Comparison of ENCODE assay signal across 17 cellular contexts in genomic region chr22:30572840-30573593, GRCh38. TPM values are rescaled to one million over a fixed set of nuclear protein-coding genes. Genes with fewer than 3 reads are reported as not detected.
DNase-seq lines count a peak whose midpoint lies in the region; ATAC-seq and TF ChIP-seq lines count a peak whose summit lies in the region.
"Had no signal": no experiment of that assay in that cellular context is flagged by ENCODE, and none has a peak within 500 bp of the region (broad histone marks: within the 10 kb centered on the region; RNA-seq: fewer than 3 reads in every experiment).

No MANE protein-coding gene starts in this region.

- intact Hi-C loops in Panc1 (cut with micrococcal nuclease; ENCODE audit: unreplicated experiment) = no loop called here

- H3K9me3 Mint-ChIP-seq in glutamatergic neuron (ENCODE audit: unreplicated experiment) (peaks cover 4% of the 10 kb centered on the region), immature natural killer cell (no peaks in the 10 kb centered on the region)
- H3K9me3 Mint-ChIP-seq: stimulated activated memory B cell treated with anti-CD40 and anti-IgM and Interleukin-4, amounts not matched to agents 10 μg/mL and 1 μg/mL and 100 μg/mL, for 72 hours had no signal

- peaks cover 5% of the 10 kb centered on the region for H3K4me1 Mint-ChIP-seq in glutamatergic neuron (ENCODE audit: low read depth, unreplicated experiment)
- H3K4me1 Mint-ChIP-seq in immature natural killer cell = peaks cover 0 to 1% of the 10 kb centered on the region in 2 donors
- H3K4me1 Mint-ChIP-seq: stimulated activated memory B cell treated with anti-CD40 and anti-IgM and Interleukin-4, amounts not matched to agents 10 μg/mL and 1 μg/mL and 100 μg/mL, for 72 hours had no signal

- H3K27me3 Mint-ChIP-seq in glutamatergic neuron (ENCODE audit: unreplicated experiment) (peaks cover 7% of the 10 kb centered on the region), immature natural killer cell (ENCODE audit: low read depth in 3 of 3) (peaks cover 0 to 4% (median 2%) of the 10 kb centered on the region in 3 donors)

- H3K36me3 ChIP-seq in Panc1 (ENCODE audit: control insufficient read depth, insufficient read depth, low read length) = 0 out of 2 replicates have a peak, but pooled peaks cover 2% of the 10 kb centered on the region

- TF ChIP-seq CTCF in Panc1 (IDR thresholded peaks at IDR 0.05) (no peak), glutamatergic neuron (IDR thresholded peaks at IDR 0.05; ENCODE audit: partially characterized antibody, unreplicated experiment) (no peak)

- H3K4me3 Mint-ChIP-seq in glutamatergic neuron (ENCODE audit: unreplicated experiment) = peak overlapping the region; percentile 34
- no peak overlapping the region for H3K4me3 Mint-ChIP-seq in immature natural killer cell
- H3K4me3 Mint-ChIP-seq: activated CD8-positive, alpha-beta T cell treated with anti-CD3 and anti-CD28 coated beads, Interleukin-2, amount 10 ng/mL, durations not matched to agents 7 days and 5 days; stimulated activated memory B cell treated with anti-CD40 and anti-IgM and Interleukin-4, amounts not matched to agents 10 μg/mL and 1 μg/mL and 100 μg/mL, for 72 hours had no signal

- peaks cover 11% of the 10 kb centered on the region for H3K4me1 ChIP-seq in Panc1 (ENCODE audit: control insufficient read depth, insufficient read depth, low read length)

- in situ Hi-C loops in Panc1 (cut with HindIII; ENCODE audit: low pct_unique_long_range_greater_than_20kb, low sequenced_read_pairs) = no loop called here

- peak; percentile 83 for DNase-seq in Ammon's horn (ENCODE audit: low spot score)
- DNase-seq in Panc1 (ENCODE audit: low read depth, low spot score) = no peak
- peak; percentile 60 for DNase-seq in glutamatergic neuron
- DNase-seq in nucleus accumbens (lab: John Stamatoyannopoulos, UW) = peak in 51 of 56 donors; percentile 7 to 76 (median 53)
- DNase-seq in islet precursor cell = no peak
- no peak for DNase-seq in immature natural killer cell
- DNase-seq: activated CD8-positive, alpha-beta T cell treated with anti-CD3 and anti-CD28 coated beads, Interleukin-2, amount 10 ng/mL, durations not matched to agents 7 days and 5 days; activated naive CD4-positive, alpha-beta T cell; cerebellar nuclear complex; NCI-H2227 treated with DMSO at 0.1 percent for 48 hours; stimulated activated CD4-positive, alpha-beta T cell treated with anti-CD3 and anti-CD28 coated beads, Interleukin-2, amount 100 ng/mL, for 48 hours had no signal

- ATAC-seq in Panc1 (0 out of 2 replicates have a peak, but pooled peaks have one; percentile 26), HG03342 (IDR thresholded peaks at IDR 0.05; ENCODE audit: unreplicated experiment) (no peak), GM21360 (IDR thresholded peaks at IDR 0.05; ENCODE audit: unreplicated experiment) (no peak)
- ATAC-seq: activated CD8-positive, alpha-beta T cell treated with anti-CD3 and anti-CD28 coated beads, Interleukin-2, amount 10 ng/mL, durations not matched to agents 7 days and 5 days; left ventricle myocardium superior; stimulated activated memory B cell treated with anti-CD40 and anti-IgM and Interleukin-4, amounts not matched to agents 10 μg/mL and 1 μg/mL and 100 μg/mL, for 72 hours had no signal

- no peaks in the 10 kb centered on the region for H3K9me3 ChIP-seq in Panc1 (ENCODE audit: control insufficient read depth, insufficient read depth, low read depth, low read length)

- H3K36me3 Mint-ChIP-seq in glutamatergic neuron (ENCODE audit: unreplicated experiment) = no peaks in the 10 kb centered on the region
- H3K36me3 Mint-ChIP-seq in immature natural killer cell = peaks cover 9 to 23% (median 10%) of the 10 kb centered on the region in 3 donors

- CTCF ChIA-PET in Panc1 (lab: Charles Lee) = no interaction called here

- no peak overlapping the region for H3K4me3 ChIP-seq in Panc1 (ENCODE audit: low read depth in 2 of 2, low read length in 2 of 2)

- POLR2A ChIA-PET in Panc1 (lab: Charles Lee) = no interaction called here

- H3K27ac ChIP-seq in Panc1 (ENCODE audit: low read length) = no peak overlapping the region
- H3K27ac ChIP-seq: RWPE1 had no signal

- no peaks in the 10 kb centered on the region for H3K27me3 ChIP-seq in Panc1 (ENCODE audit: control insufficient read depth, insufficient read depth, low read length)

- no peak overlapping the region for H3K27ac Mint-ChIP-seq in glutamatergic neuron (ENCODE audit: unreplicated experiment)
- H3K27ac Mint-ChIP-seq in immature natural killer cell = no peak overlapping the region
- H3K27ac Mint-ChIP-seq: activated CD8-positive, alpha-beta T cell treated with anti-CD3 and anti-CD28 coated beads, Interleukin-2, amount 10 ng/mL, durations not matched to agents 7 days and 5 days; stimulated activated memory B cell treated with anti-CD40 and anti-IgM and Interleukin-4, amounts not matched to agents 10 μg/mL and 1 μg/mL and 100 μg/mL, for 72 hours had no signal

- no TSS peak for BruUV-seq in Panc1 (replicated peaks; lab: Mats Ljungman, UMichigan)

RNA-seq across cellular contexts. Expression of gene GAL3ST1, which starts 1.4 kb away (rescaled TPM):
- total RNA-seq in Panc1 (2021; ENCODE audit: unreplicated experiment) (1.1 TPM), glutamatergic neuron (ENCODE audit: unreplicated experiment) (1.8 TPM)
- 2.7 TPM for polyA plus RNA-seq in Panc1 (2012; ENCODE audit: insufficient read length)
- polyA plus RNA-seq in immature natural killer cell = not detected
- total RNA-seq: activated CD8-positive, alpha-beta T cell treated with anti-CD3 and anti-CD28 coated beads, Interleukin-2, amount 10 ng/mL, durations not matched to agents 7 days and 5 days; M059J had no signal

RNA-seq across cellular contexts. Expression of gene PES1, which starts 18.7 kb away (rescaled TPM):
- total RNA-seq in Panc1 (2021; ENCODE audit: unreplicated experiment) (111 TPM), glutamatergic neuron (ENCODE audit: unreplicated experiment) (40.6 TPM)
- 107 TPM for polyA plus RNA-seq in Panc1 (2012; ENCODE audit: insufficient read length)
- polyA plus RNA-seq in immature natural killer cell = 10 to 100 TPM; 25.8 to 41.9 (median 34.5) TPM

RNA-seq across cellular contexts. Expression of gene SEC14L6, which starts 26.5 kb away (rescaled TPM):
- total RNA-seq in Panc1 (2021; ENCODE audit: unreplicated experiment) = not detected
- not detected for polyA plus RNA-seq in Panc1 (2012; ENCODE audit: insufficient read length)
- total RNA-seq in glutamatergic neuron (ENCODE audit: unreplicated experiment) = not detected
- 1 to 10 TPM in 1 of 3 donors, not detected in 2; 1.0 TPM for polyA plus RNA-seq in immature natural killer cell
- total RNA-seq: activated CD8-positive, alpha-beta T cell treated with anti-CD3 and anti-CD28 coated beads, Interleukin-2, amount 10 ng/mL, durations not matched to agents 7 days and 5 days; left ventricle myocardium superior; M059J had no signal

RNA-seq across cellular contexts. Expression of gene TCN2, which starts 34.0 kb away (rescaled TPM):
- total RNA-seq in Panc1 (2021; ENCODE audit: unreplicated experiment) (2.4 TPM), glutamatergic neuron (ENCODE audit: unreplicated experiment) (4.1 TPM)
- polyA plus RNA-seq in Panc1 (2012; ENCODE audit: insufficient read length) = 1.9 TPM
- polyA plus RNA-seq in immature natural killer cell = under 1 TPM in 2 of 3 donors, not detected in 1; 0.14 to 0.59 TPM

Comparison
In these comparisons a context has a peak if more than half of its experiments do, and no peak if none do; other contexts are left out.
1. DNase-seq: peak in Ammon's horn (single experiment), glutamatergic neuron (single experiment) and nucleus accumbens (51 of 56); none in Panc1 (single experiment), islet precursor cell (single experiment) and immature natural killer cell (0 of 3).